In the genomic region with DNA sequence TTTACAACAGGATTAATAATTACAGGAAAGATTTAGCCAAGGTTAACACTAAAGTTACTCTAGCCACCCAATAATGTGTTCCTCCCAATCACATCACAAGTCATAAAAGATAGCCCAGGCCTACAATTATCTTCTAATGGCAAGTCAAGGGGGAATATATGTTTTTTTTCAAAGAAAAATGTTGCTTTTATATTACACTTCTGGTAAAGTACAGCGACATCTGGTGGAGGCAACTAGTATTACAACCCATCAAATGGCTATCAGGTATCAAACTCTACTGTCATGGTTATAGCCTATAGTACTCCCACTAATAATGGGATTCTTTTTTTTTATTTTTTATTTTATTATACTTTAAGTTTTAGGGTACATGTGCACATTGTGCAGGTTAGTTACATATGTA, we compare ENCODE assay signal across 9 cellular contexts.
DNase-seq lines count a peak whose midpoint lies in the region; ATAC-seq and TF ChIP-seq lines count a peak whose summit lies in the region.
"Had no signal": no experiment of that assay in that cellular context is flagged by ENCODE, and none has a peak within 500 bp of the region (broad histone marks: within the 10 kb centered on the region; RNA-seq: fewer than 3 reads in every experiment).

No MANE protein-coding gene starts in this region.

- no peaks in the 10 kb centered on the region for H3K27me3 Mint-ChIP-seq in activated T-cell treated with anti-CD3 and anti-CD28 coated beads, Interleukin-2, amount 50 U/mL, for 72 hours (ENCODE audit: low read depth)

- in situ Hi-C loops in GM13977 (cut with MboI; ENCODE audit: low pct_unique_long_range_greater_than_20kb, low sequenced_read_pairs, unreplicated experiment) = no loop called here

- H3K27ac Mint-ChIP-seq in activated T-cell treated with anti-CD3 and anti-CD28 coated beads, Interleukin-2, amount 50 U/mL, for 72 hours = no peak overlapping the region

- peak; percentile 40 for TF ChIP-seq CTCF in AG09309 (IDR thresholded peaks at IDR 0.05; ENCODE audit: control insufficient read depth, insufficient read depth, low read depth, low read length, missing control alignments)
- peak; percentile 35 for TF ChIP-seq CTCF in GM13977 (IDR thresholded peaks at IDR 0.05; ENCODE audit: extremely low read depth, insufficient read depth, missing control alignments)
- peak; percentile 21; the same call in 1 of the 2 replicates for TF ChIP-seq CTCF in WI38 (IDR thresholded peaks at IDR 0.05; ENCODE audit: low read depth, low read length)

- ATAC-seq in activated T-cell treated with anti-CD3 and anti-CD28 coated beads, Interleukin-2, amount 50 U/mL, for 72 hours (replicated peaks in 1 of 2) = no peak
- no peak for ATAC-seq in left lobe of liver

- peaks cover 6% of the 10 kb centered on the region in 2 donors for H3K9me3 Mint-ChIP-seq in activated T-cell treated with anti-CD3 and anti-CD28 coated beads, Interleukin-2, amount 50 U/mL, for 72 hours

- H3K36me3 Mint-ChIP-seq in activated T-cell treated with anti-CD3 and anti-CD28 coated beads, Interleukin-2, amount 50 U/mL, for 72 hours (ENCODE audit: insufficient read depth in 2 of 2) = peaks cover 17 to 36% of the 10 kb centered on the region in 2 donors

- no CpG with 5 or more reads among the region's 1 CpG for WGBS in iPS DF 6.9 (ENCODE audit: insufficient coverage, insufficient read length)

- no peaks in the 10 kb centered on the region for H3K4me1 Mint-ChIP-seq in activated T-cell treated with anti-CD3 and anti-CD28 coated beads, Interleukin-2, amount 50 U/mL, for 72 hours (ENCODE audit: low read depth)

- no peak overlapping the region for H3K4me3 ChIP-seq in AG09309 (ENCODE audit: control insufficient read depth, low read depth, low read length)
- no peak overlapping the region for H3K4me3 ChIP-seq in WI38 (ENCODE audit: low read depth, low read length)
- no peak overlapping the region for H3K4me3 ChIP-seq in iPS DF 6.9 (ENCODE audit: low read length)

- no peaks in the 10 kb centered on the region for H3K27me3 ChIP-seq in iPS DF 6.9 (ENCODE audit: control insufficient read depth, insufficient read depth, low read length)

- no peaks in the 10 kb centered on the region; the same call in 1 of the 2 replicates for H3K9me3 ChIP-seq in iPS DF 6.9 (ENCODE audit: control insufficient read depth, insufficient read depth, low read length)

- DNase-seq in AG09309 (ENCODE audit: low read depth) (no peak), GM13977 (ENCODE audit: low spot score) (no peak), iPS DF 6.9 (ENCODE audit: low read depth, low spot score) (peak; percentile 9), NCI-H1436 treated with DMSO at 0.1 percent for 48 hours (lab: John Stamatoyannopoulos, UW) (no peak), NCI-H524 (lab: John Stamatoyannopoulos, UW) (no peak), left lobe of liver (ENCODE audit: low spot score) (no peak)
- no peak for DNase-seq in activated T-cell treated with anti-CD3 and anti-CD28 coated beads, Interleukin-2, amount 50 U/mL, for 72 hours
- DNase-seq: stimulated activated CD4-positive, alpha-beta T cell treated with anti-CD3 and anti-CD28 coated beads, Interleukin-12 subunit alpha, Interleukin-12 subunit beta, amount 100 ng/mL, for 4 hours had no signal

- H3K4me3 Mint-ChIP-seq in activated T-cell treated with anti-CD3 and anti-CD28 coated beads, Interleukin-2, amount 50 U/mL, for 72 hours = no peak overlapping the region

- H3K36me3 ChIP-seq in iPS DF 6.9 (ENCODE audit: control insufficient read depth, insufficient read depth, low read length) = no peaks in the 10 kb centered on the region

- no peaks in the 10 kb centered on the region for H3K4me1 ChIP-seq in iPS DF 6.9 (ENCODE audit: control insufficient read depth, insufficient read depth, low read length)

- H3K27ac ChIP-seq in iPS DF 6.9 (ENCODE audit: low read length) = no peak overlapping the region
